ENCODE assay signal across 9 cellular contexts in the genomic region with DNA sequence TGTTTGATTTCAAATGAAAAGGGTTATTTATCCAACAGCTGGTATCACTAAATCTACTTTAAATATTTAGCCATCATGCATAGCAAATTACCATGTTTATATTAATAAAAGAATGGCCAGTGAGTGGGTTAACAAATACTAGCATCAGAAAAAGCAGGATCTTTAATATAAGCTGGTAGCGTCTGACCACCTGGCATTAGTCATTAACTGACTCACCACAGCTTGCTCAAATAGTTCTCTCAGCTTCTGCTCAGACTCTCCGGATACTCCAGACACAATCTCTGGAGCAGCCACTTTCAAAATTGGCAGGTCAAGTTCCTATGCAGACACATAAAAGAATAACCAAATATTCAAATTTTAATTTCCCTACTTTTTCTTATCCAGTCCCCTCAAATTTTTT. TPM values are rescaled to one million over a fixed set of nuclear protein-coding genes. Genes with fewer than 3 reads are reported as not detected.
DNase-seq lines count a peak whose midpoint lies in the region; TF ChIP-seq lines count a peak whose summit lies in the region.
"Had no signal": no experiment of that assay in that cellular context is flagged by ENCODE, and none has a peak within 500 bp of the region (broad histone marks: within the 10 kb centered on the region; RNA-seq: fewer than 3 reads in every experiment).

No MANE protein-coding gene starts in this region.

- TF ChIP-seq CTCF in AG04450 (IDR thresholded peaks at IDR 0.05; ENCODE audit: low read depth, low read length), result no peak

- H3K4me3 ChIP-seq in AG04450 (ENCODE audit: low read depth, low read length), result no peak overlapping the region

- CTCF ChIA-PET in AG04450 (lab: Charles Lee), result interaction anchor here (1.6 to 1.7 kb wide), 2 partner anchors 184 to 622 kb away, joined by 7 read pairs; no protein-coding TSS in a partner anchor

- H3K9me3 ChIP-seq in AG04450 (ENCODE audit: control insufficient read depth, insufficient read depth, low read length), result no peaks in the 10 kb centered on the region

- POLR2A ChIA-PET in AG04450 (lab: Yijun Ruan, JAX), result interaction anchor here (0.8 kb wide), 1 partner anchor 77 kb away, joined by 3 read pairs; no protein-coding TSS in a partner anchor

- DNase-seq in AG04450 (ENCODE audit: low read depth, low spot score), result peak; percentile 88
- DNase-seq in HT1080 (ENCODE audit: low read depth), result peak; percentile 85
- peak; percentile 83 for DNase-seq in amniotic epithelial cell (ENCODE audit: low read depth)
- DNase-seq in hepatic stellate cell (ENCODE audit: low spot score), result peak; percentile 62
- DNase-seq in NK-92 (lab: John Stamatoyannopoulos, UW; ENCODE audit: unreplicated experiment), result no peak
- no peak for DNase-seq in activated gamma-delta T cell (lab: John Stamatoyannopoulos, UW)
- DNase-seq in retina, result no peak
- no peak for DNase-seq in NCI-H345 treated with DMSO at 0.1 percent for 48 hours (lab: John Stamatoyannopoulos, UW; ENCODE audit: unreplicated experiment)
- DNase-seq: activated CD4-positive, CD25-positive, alpha-beta regulatory T cell treated with anti-CD3 and anti-CD28 coated beads, Interleukin-2, amount 50 U/mL, for 72 hours had no signal

- H3K27me3 ChIP-seq in AG04450 (ENCODE audit: control insufficient read depth, insufficient read depth, low read length), result no peaks in the 10 kb centered on the region

- H3K27ac ChIP-seq in AG04450 (ENCODE audit: low read depth, low read length), result no peak overlapping the region

RNA-seq across cellular contexts. Expression of a gene that starts 29.6 kb away (rescaled TPM):
- 14.6 and 18.8 TPM in 2 replicates for polyA plus RNA-seq in AG04450 (2011; rRNA removed)
- 12.4 and 21.5 TPM in 2 replicates for polyA minus RNA-seq in AG04450 (2011; rRNA and poly(A)+ RNA removed)
- 17.4 and 20.0 TPM in 2 replicates for total RNA-seq in HT1080 (2014; rRNA removed; shearing (Covaris generic))
- polyA plus RNA-seq in HT1080 (2015; cell fraction: cytosol; rRNA removed), result 15.5 and 20.9 TPM in 2 replicates
- polyA plus RNA-seq in HT1080 (2015; cell fraction: nucleus; rRNA removed), result 49.9 and 59.3 TPM in 2 replicates

RNA-seq across cellular contexts. Expression of a gene that starts 56.3 kb away (rescaled TPM):
- polyA plus RNA-seq in AG04450 (2011; rRNA removed), result 39.8 and 53.7 TPM in 2 replicates
- polyA minus RNA-seq in AG04450 (2011; rRNA and poly(A)+ RNA removed), result 25.1 and 35.6 TPM in 2 replicates
- 48.3 and 52.3 TPM in 2 replicates for total RNA-seq in HT1080 (2014; rRNA removed; shearing (Covaris generic))
- 52.7 and 59.5 TPM in 2 replicates for polyA plus RNA-seq in HT1080 (2015; cell fraction: cytosol; rRNA removed)
- 26.0 and 32.6 TPM in 2 replicates for polyA plus RNA-seq in HT1080 (2015; cell fraction: nucleus; rRNA removed)

Comparison
In these comparisons a context has a peak if more than half of its experiments do, and no peak if none do; other contexts are left out.
1. DNase-seq: peak in AG04450 (single experiment), HT1080 (single experiment), amniotic epithelial cell (single experiment) and hepatic stellate cell (single experiment); none in NK-92 (single experiment), activated gamma-delta T cell (single experiment), retina (single experiment) and NCI-H345 treated with DMSO at 0.1 percent for 48 hours (single experiment).